25 cellular contexts compared by ENCODE assay signal in genomic region chr12:72677187-72677586, GRCh38.
DNase-seq lines count a peak whose midpoint lies in the region; ATAC-seq and TF ChIP-seq lines count a peak whose summit lies in the region.
"Had no signal": no experiment of that assay in that cellular context is flagged by ENCODE, and none has a peak within 500 bp of the region (broad histone marks: within the 10 kb centered on the region; RNA-seq: fewer than 3 reads in every experiment).

No MANE protein-coding gene starts in this region.

- H3K23ac ChIP-seq in mesendoderm (ENCODE audit: low read length), result no peak overlapping the region

- intact Hi-C loops in sciatic nerve (cut with DNase I), result no loop called here

- H3K36me3 ChIP-seq in mesendoderm (ENCODE audit: control insufficient read depth, insufficient read depth, low read length), result no peaks in the 10 kb centered on the region
- H3K36me3 ChIP-seq: BLaER1 treated with 17β-estradiol and CSF1 and Interleukin-3, amounts not matched to agents 10 nM and 100 nM; MG63 had no signal

- in situ Hi-C loops in Caki2 (cut with HindIII; ENCODE audit: low pct_unique_long_range_greater_than_20kb, low sequenced_read_pairs), result no loop called here

- no peak overlapping the region for H3K9ac ChIP-seq in mesendoderm (ENCODE audit: low read length)
- H3K9ac ChIP-seq: BLaER1 treated with 17β-estradiol and CSF1 and Interleukin-3, amounts not matched to agents 10 nM and 100 nM had no signal

- H2BK5ac ChIP-seq in mesendoderm (ENCODE audit: low read length), result no peak overlapping the region

- TF ChIP-seq CTCF in epithelial cell of proximal tubule (conservative IDR thresholded peaks at IDR 0.05; ENCODE audit: low read depth, low read length), result no peak

- no peak overlapping the region for H4K5ac ChIP-seq in mesendoderm (ENCODE audit: low read length)

- H2BK120ac ChIP-seq in mesendoderm (ENCODE audit: low read depth, low read length), result peak overlapping the region; percentile 28

- H3K4me3 ChIP-seq in epithelial cell of proximal tubule (ENCODE audit: low read depth, low read length) (no peak overlapping the region), mesendoderm (ENCODE audit: low read length) (no peak overlapping the region)
- H3K4me3 ChIP-seq: BLaER1 treated with 17β-estradiol and CSF1 and Interleukin-3, amounts not matched to agents 10 nM and 100 nM; MG63 had no signal

- peak overlapping the region; percentile 12 for H3K4ac ChIP-seq in mesendoderm (ENCODE audit: low read depth, low read length)

- H2AK5ac ChIP-seq in mesendoderm (ENCODE audit: low read length), result no peak overlapping the region

- H2BK15ac ChIP-seq in mesendoderm (replicated peaks; ENCODE audit: low read depth), result peak overlapping the region; percentile 57

- no peak for ATAC-seq in sciatic nerve
- no peak for ATAC-seq in GM19463 (IDR thresholded peaks at IDR 0.05; ENCODE audit: unreplicated experiment)
- ATAC-seq in GM21528 (IDR thresholded peaks at IDR 0.05; ENCODE audit: low FRiP score, unreplicated experiment), result no peak
- no peak for ATAC-seq in HG03520 (IDR thresholded peaks at IDR 0.05; ENCODE audit: unreplicated experiment)
- ATAC-seq: CD8-positive, alpha-beta T cell; PC-3; SK-N-SH treated with all-trans-retinoic acid at 6 μM for 48 hours had no signal

- no peak overlapping the region for H3K27ac ChIP-seq in mesendoderm (ENCODE audit: low read depth, low read length)
- H3K27ac ChIP-seq: BLaER1 treated with 17β-estradiol and CSF1 and Interleukin-3, amounts not matched to agents 10 nM and 100 nM; HL-60 had no signal

- no peak overlapping the region for H3K56ac ChIP-seq in mesendoderm (ENCODE audit: low read length)

- peaks cover 5% of the 10 kb centered on the region for H3K4me1 ChIP-seq in mesendoderm (ENCODE audit: control insufficient read depth, low read depth, low read length)

- DNase-seq in Caki2 (ENCODE audit: low read depth), result peak; percentile 62
- DNase-seq in HuH-7 (ENCODE audit: low spot score), result peak; percentile 2
- DNase-seq in epithelial cell of proximal tubule (ENCODE audit: low read depth), result peak; percentile 26
- no peak for DNase-seq in mesendoderm
- no peak for DNase-seq in sciatic nerve (ENCODE audit: low spot score)
- DNase-seq: CD8-positive, alpha-beta T cell; DND-41; H7; HFFc6; Karpas-422; MG63; NCI-H1048; NCI-H146; NCI-H2081; NCI-H524; NCI-H82; PC-3; RPMI8226; SIG-M5 had no signal

- no peaks in the 10 kb centered on the region for H3K79me2 ChIP-seq in mesendoderm (ENCODE audit: control insufficient read depth, insufficient read depth, low read length)

- no peak overlapping the region for H4K8ac ChIP-seq in mesendoderm (ENCODE audit: low read depth, low read length)

- H3K4me2 ChIP-seq in mesendoderm (ENCODE audit: low read length), result no peak overlapping the region

- H3K18ac ChIP-seq in mesendoderm (ENCODE audit: low read length), result no peak overlapping the region

- H3K79me1 ChIP-seq in mesendoderm (ENCODE audit: low read length), result no peaks in the 10 kb centered on the region

- H3K27me3 ChIP-seq in mesendoderm (ENCODE audit: insufficient read depth, low read length, poor library complexity), result no peaks in the 10 kb centered on the region
- H3K27me3 ChIP-seq: BLaER1 treated with 17β-estradiol and CSF1 and Interleukin-3, amounts not matched to agents 10 nM and 100 nM; MG63 had no signal

Comparison
In these comparisons a context has a peak if more than half of its experiments do, and no peak if none do; other contexts are left out.
1. DNase-seq: peak in Caki2 (single experiment), HuH-7 (single experiment) and epithelial cell of proximal tubule (single experiment); none in mesendoderm (single experiment) and sciatic nerve (single experiment).